In genomic region chr7:77783540-77783939, GRCh38 we compare ENCODE assay signal across 21 cellular contexts. TPM values are rescaled to one million over a fixed set of nuclear protein-coding genes. Genes with fewer than 3 reads are reported as not detected.
A peak's percentile ranks its signal among the peaks of the same experiment; 100 is the strongest.
DNase-seq lines count a peak whose midpoint lies in the region; ATAC-seq and TF ChIP-seq lines count a peak whose summit lies in the region.
"Had no signal": no experiment of that assay in that cellular context is flagged by ENCODE, and none has a peak within 500 bp of the region (broad histone marks: within the 10 kb centered on the region; RNA-seq: fewer than 3 reads in every experiment).

No MANE protein-coding gene starts in this region.

- in situ Hi-C loops in brain microvascular endothelial cell (cut with HindIII; ENCODE audit: low pct_ligation_motif_present, low sequenced_read_pairs), result no loop called here

- H3K27me3 Mint-ChIP-seq in T-cell, result no peaks in the 10 kb centered on the region
- no peaks in the 10 kb centered on the region for H3K27me3 Mint-ChIP-seq in stimulated activated naive B cell treated with anti-CD40 and anti-IgM and Interleukin-4, amounts not matched to agents 10 μg/mL and 1 μg/mL and 100 μg/mL, for 72 hours
- H3K27me3 Mint-ChIP-seq in glutamatergic neuron (ENCODE audit: unreplicated experiment), result peaks cover 2% of the 10 kb centered on the region
- H3K27me3 Mint-ChIP-seq: CD4-positive, alpha-beta memory T cell had no signal

- H3K9me3 ChIP-seq in cardiac muscle cell (ENCODE audit: low read depth), result no peaks in the 10 kb centered on the region

- H3K9me3 Mint-ChIP-seq in T-cell (no peaks in the 10 kb centered on the region), glutamatergic neuron (ENCODE audit: unreplicated experiment) (peaks cover 6% of the 10 kb centered on the region)
- H3K9me3 Mint-ChIP-seq in stimulated activated naive B cell treated with anti-CD40 and anti-IgM and Interleukin-4, amounts not matched to agents 10 μg/mL and 1 μg/mL and 100 μg/mL, for 72 hours, result no peaks in the 10 kb centered on the region
- H3K9me3 Mint-ChIP-seq: CD4-positive, alpha-beta memory T cell had no signal

- H3K4me1 Mint-ChIP-seq in T-cell, result peaks cover 0 to 8% (median 0%) of the 10 kb centered on the region in 3 donors
- H3K4me1 Mint-ChIP-seq in stimulated activated naive B cell treated with anti-CD40 and anti-IgM and Interleukin-4, amounts not matched to agents 10 μg/mL and 1 μg/mL and 100 μg/mL, for 72 hours, result peaks cover 8 to 16% of the 10 kb centered on the region in 2 donors
- no peaks in the 10 kb centered on the region for H3K4me1 Mint-ChIP-seq in glutamatergic neuron (ENCODE audit: low read depth, unreplicated experiment)
- H3K4me1 Mint-ChIP-seq: H9 had no signal

- CTCF ChIA-PET in T-cell (lab: Charles Lee), result interaction anchor here in 1 of 2 donors (1.3 kb wide), 1 partner anchor 24 kb away, joined by 3 read pairs; no protein-coding TSS in a partner anchor

- intact Hi-C loops in cardiac septum (cut with DNase I) (no loop called here), left colon (cut with DNase I, micrococcal nuclease) (no loop called here)

- H3K4me1 ChIP-seq in cardiac muscle cell (ENCODE audit: low read depth), result peaks cover 11% of the 10 kb centered on the region
- H3K4me1 ChIP-seq: A549 had no signal

- no peak for TF ChIP-seq CTCF in cardiac muscle cell (IDR thresholded peaks at IDR 0.05; ENCODE audit: low read depth, low read length)
- TF ChIP-seq CTCF in brain microvascular endothelial cell (IDR thresholded peaks at IDR 0.05; ENCODE audit: low read depth, low read length, missing control alignments), result no peak
- no peak for TF ChIP-seq CTCF in glutamatergic neuron (IDR thresholded peaks at IDR 0.05; ENCODE audit: partially characterized antibody, unreplicated experiment)

- POLR2A ChIA-PET in T-cell (lab: Charles Lee), result no interaction called here

- no peak for ATAC-seq in T-cell (replicated peaks in 1 of 4)
- peak; percentile 94 for ATAC-seq in left colon
- ATAC-seq in stimulated activated naive B cell treated with anti-CD40 and anti-IgM and Interleukin-4, amounts not matched to agents 10 μg/mL and 1 μg/mL and 100 μg/mL, for 72 hours (replicated peaks), result no peak
- ATAC-seq: A549 had no signal

- H3K27ac ChIP-seq in cardiac muscle cell (peak overlapping the region; percentile 24), brain microvascular endothelial cell (no peak overlapping the region)
- H3K27ac ChIP-seq: A549, SK-N-MC had no signal

- H3K4me3 ChIP-seq in cardiac muscle cell, result no peak overlapping the region
- H3K4me3 ChIP-seq in brain microvascular endothelial cell (ENCODE audit: low read depth, low read length), result no peak overlapping the region
- H3K4me3 ChIP-seq: A549, SK-N-MC had no signal

- H3K27me3 ChIP-seq in cardiac muscle cell (no peaks in the 10 kb centered on the region), brain microvascular endothelial cell (replicated peaks) (no peaks in the 10 kb centered on the region)

- H3K36me3 ChIP-seq in cardiac muscle cell (peaks cover 11% of the 10 kb centered on the region), brain microvascular endothelial cell (replicated peaks) (peaks cover 3% of the 10 kb centered on the region)

- H3K4me3 Mint-ChIP-seq in T-cell (no peak overlapping the region), glutamatergic neuron (ENCODE audit: unreplicated experiment) (no peak overlapping the region)
- H3K4me3 Mint-ChIP-seq in stimulated activated naive B cell treated with anti-CD40 and anti-IgM and Interleukin-4, amounts not matched to agents 10 μg/mL and 1 μg/mL and 100 μg/mL, for 72 hours, result no peak overlapping the region
- H3K4me3 Mint-ChIP-seq: CD4-positive, alpha-beta memory T cell; H9 had no signal

- no peak for DNase-seq in cardiac muscle cell (ENCODE audit: low read depth in 1 of 2, low spot score in 1 of 2)
- no peak for DNase-seq in cardiac septum (ENCODE audit: low spot score)
- DNase-seq in T-cell, result no peak
- no peak for DNase-seq in left colon
- no peak for DNase-seq in stimulated activated naive B cell treated with anti-CD40 and anti-IgM and Interleukin-4, amounts not matched to agents 10 μg/mL and 1 μg/mL and 100 μg/mL, for 72 hours
- DNase-seq in brain microvascular endothelial cell, result no peak
- no peak for DNase-seq in activated CD4-positive, CD25-positive, alpha-beta regulatory T cell treated with anti-CD3 and anti-CD28 coated beads, Interleukin-2, amount 50 U/mL, for 72 hours
- no peak for DNase-seq in glutamatergic neuron
- DNase-seq: CD4-positive, alpha-beta memory T cell; H9; MM.1S; NCI-H1092; NCI-H1436 treated with DMSO at 0.1 percent for 48 hours; NCI-H2081; NCI-H226; NCI-H524; NCI-H82; OCI-M1; SHP77 had no signal

- peaks cover 40% of the 10 kb centered on the region for H3K36me3 Mint-ChIP-seq in T-cell
- H3K36me3 Mint-ChIP-seq in stimulated activated naive B cell treated with anti-CD40 and anti-IgM and Interleukin-4, amounts not matched to agents 10 μg/mL and 1 μg/mL and 100 μg/mL, for 72 hours, result peaks cover 24 to 38% of the 10 kb centered on the region in 2 donors
- H3K36me3 Mint-ChIP-seq in glutamatergic neuron (ENCODE audit: unreplicated experiment), result peaks cover 8% of the 10 kb centered on the region

- H3K27ac Mint-ChIP-seq in T-cell (peak overlapping the region; percentile 23 to 39), glutamatergic neuron (ENCODE audit: unreplicated experiment) (no peak overlapping the region)
- peak overlapping the region; percentile 9 for H3K27ac Mint-ChIP-seq in stimulated activated naive B cell treated with anti-CD40 and anti-IgM and Interleukin-4, amounts not matched to agents 10 μg/mL and 1 μg/mL and 100 μg/mL, for 72 hours

RNA-seq across cellular contexts. Expression of gene TMEM60, which starts 14.7 kb away (rescaled TPM):
- total RNA-seq in cardiac muscle cell (10.6 and 12.6 TPM in 2 replicates), cardiac septum (6.4 TPM), T-cell (10 to 100 TPM in 3 of 5 donors, 1 to 10 TPM in 2; 3.6 to 13.0 (median 10.6) TPM), left colon (10 to 100 TPM; 18.3 to 20.3 TPM), glutamatergic neuron (ENCODE audit: unreplicated experiment) (18.9 TPM)
- 42.6 and 44.4 TPM in 2 replicates for polyA plus RNA-seq in cardiac muscle cell

RNA-seq across cellular contexts. Expression of gene PHTF2, which starts 15.0 kb away (rescaled TPM):
- total RNA-seq in cardiac muscle cell (27.7 and 36.6 TPM in 2 replicates), cardiac septum (12.5 TPM), T-cell (10 to 100 TPM; 19.7 to 35.8 (median 28.0) TPM), left colon (10 to 100 TPM; 10.6 to 11.3 TPM), glutamatergic neuron (ENCODE audit: unreplicated experiment) (15.1 TPM)
- 28.4 and 49.9 TPM in 2 replicates for polyA plus RNA-seq in cardiac muscle cell
